Comparison of ENCODE assay signal across 8 cellular contexts in the genomic region with DNA sequence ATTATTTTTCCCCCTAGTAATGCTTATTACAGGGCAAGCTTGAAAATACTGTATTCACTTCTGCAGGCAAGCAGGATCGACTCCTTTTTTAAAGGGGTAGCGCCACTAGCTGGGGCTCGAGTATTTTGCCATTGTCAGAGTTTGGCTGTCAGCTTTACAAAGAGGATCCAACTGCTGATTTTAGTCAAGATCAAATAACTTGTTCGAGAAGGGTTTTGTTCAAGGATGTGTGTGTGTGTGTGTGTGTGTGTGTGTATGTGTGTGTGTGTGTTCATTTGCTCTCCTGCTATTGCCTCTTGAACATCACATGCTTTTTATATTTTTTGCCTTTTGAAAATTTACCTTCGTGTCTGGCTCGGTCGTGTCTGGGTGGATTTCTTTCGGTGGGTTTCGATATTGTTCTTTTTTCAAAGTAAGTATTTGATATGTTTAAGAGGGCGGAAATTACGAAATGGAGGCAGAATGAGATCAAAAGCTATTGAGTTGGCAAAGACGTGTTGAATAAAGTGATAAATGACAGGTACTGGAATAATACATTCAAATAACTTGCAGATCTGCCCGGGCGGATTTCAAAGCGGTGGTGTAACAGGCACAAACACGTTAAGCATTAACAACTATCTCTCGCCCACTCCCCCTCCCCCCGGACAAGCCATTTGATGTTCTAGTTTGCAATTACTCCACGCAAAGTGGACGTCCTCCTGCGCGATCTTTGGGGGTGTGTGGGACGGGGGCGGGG. TPM values are rescaled to one million over a fixed set of nuclear protein-coding genes. Genes with fewer than 3 reads are reported as not detected.
DNase-seq lines count a peak whose midpoint lies in the region; ATAC-seq, FAIRE-seq and TF ChIP-seq lines count a peak whose summit lies in the region.

No MANE protein-coding gene starts in this region.

- intact Hi-C loops in heart left ventricle (cut with DNase I) (loop anchor here in 9 of 10 donors (2.0 to 10.0 kb wide), 11 partner anchors 35 to 342 kb away; no protein-coding TSS in a partner anchor), pancreas (cut with DNase I) (no loop called here), uterus (cut with DNase I; ENCODE audit: low total_unique reads) (loop anchor here (10.0 kb wide), 1 partner anchor 122 kb away; no protein-coding TSS in a partner anchor)

- in situ Hi-C loops in SK-MEL-5 (cut with HindIII; ENCODE audit: low pct_unique_long_range_greater_than_20kb, low sequenced_read_pairs): no loop called here

- 0% methylated on average over 22 to 24 of the region's 24 CpGs for WGBS in heart left ventricle, 4 donors
- 0% methylated on average over 18 to 24 of the region's 24 CpGs for WGBS in pancreas, 2 donors

- TF ChIP-seq CTCF in heart left ventricle (IDR thresholded peaks at IDR 0.05) (peak in 5 of 12 donors; percentile 26 to 54 (median 44)), pancreas (IDR thresholded peaks at IDR 0.05) (no peak), uterus (IDR thresholded peaks at IDR 0.05) (peak; percentile 3 to 37 (median 17))

- no peak for FAIRE-seq in pancreas (lab: Jason Lieb, UNC)

- peak in 3 of 4 donors; percentile 35 to 63 (median 46) for ATAC-seq in heart left ventricle
- peak; percentile 21 to 52 (median 46) for ATAC-seq in pancreas

- H3K27ac ChIP-seq in heart left ventricle (peak overlapping the region; percentile 89 to 100 (median 94)), pancreas (peak overlapping the region; percentile 88 to 99 (median 93)), uterus (peak overlapping the region; percentile 98 to 100)

- no peaks in the 10 kb centered on the region for H3K27me3 ChIP-seq in heart left ventricle
- no peaks in the 10 kb centered on the region for H3K27me3 ChIP-seq in pancreas
- H3K27me3 ChIP-seq in uterus: no peaks in the 10 kb centered on the region

- H3K9me3 ChIP-seq in heart left ventricle (no peaks in the 10 kb centered on the region), pancreas (no peaks in the 10 kb centered on the region), uterus (no peaks in the 10 kb centered on the region)

- H3K4me1 ChIP-seq in heart left ventricle (peaks cover 0 to 49% (median 24%) of the 10 kb centered on the region in 12 donors), pancreas (peaks cover 18 to 34% (median 24%) of the 10 kb centered on the region in 3 donors), uterus (peaks cover 0 to 4% of the 10 kb centered on the region in 2 donors)

- DNase-seq in NCI-H1105 treated with DMSO at 0.1 percent for 48 hours (lab: John Stamatoyannopoulos, UW): peak; percentile 34
- no peak for DNase-seq in NCI-H1105 (lab: John Stamatoyannopoulos, UW)
- DNase-seq in HK-2 (ENCODE audit: unreplicated experiment): peak; percentile 62
- DNase-seq in SK-MEL-5 (ENCODE audit: low read depth, low spot score): peak; percentile 58
- peak; percentile 67 for DNase-seq in activated naive CD8-positive, alpha-beta T cell treated with anti-CD3 and anti-CD28 coated beads, Interleukin-2, amount 50 U/mL, for 16 hours (ENCODE audit: low read depth, low spot score)
- DNase-seq in heart left ventricle: peak in 3 of 5 donors; percentile 37 to 68 (median 57)
- peak in 3 of 6 donors; percentile 37 to 71 (median 60) for DNase-seq in pancreas
- DNase-seq in uterus: peak; percentile 50 to 72

- TF ChIP-seq POLR2A in heart left ventricle (IDR thresholded peaks at IDR 0.05) (no peak), uterus (IDR thresholded peaks at IDR 0.05) (peak in 1 of 2 donors; percentile 26)

- H3K36me3 ChIP-seq in heart left ventricle: no peaks in the 10 kb centered on the region
- H3K36me3 ChIP-seq in pancreas: no peaks in the 10 kb centered on the region
- no peaks in the 10 kb centered on the region for H3K36me3 ChIP-seq in uterus

- H3K4me3 ChIP-seq in heart left ventricle (peak overlapping the region; percentile 61 to 92 (median 82)), pancreas (peak overlapping the region; percentile 47 to 78 (median 70)), uterus (peak overlapping the region; percentile 75 to 83)

RNA-seq across cellular contexts. Expression of a gene that starts 1.1 kb away (rescaled TPM):
- total RNA-seq in SK-MEL-5 (2014; rRNA removed; shearing (Covaris generic)): 17.1 and 17.5 TPM in 2 replicates
- 5.1 and 7.4 TPM in 2 replicates for polyA plus RNA-seq in SK-MEL-5 (2015; cell fraction: cytosol; rRNA removed)
- 6.0 and 7.0 TPM in 2 replicates for polyA plus RNA-seq in SK-MEL-5 (2015; cell fraction: nucleus; rRNA removed)
- 10 to 100 TPM; 11.2 to 45.5 (median 29.9) TPM for total RNA-seq in heart left ventricle
- polyA plus RNA-seq in heart left ventricle: 10 to 100 TPM in 1 of 2 donors, 1 to 10 TPM in 1; 4.5 to 15.8 TPM
- total RNA-seq in pancreas: 10 to 100 TPM in 2 of 6 donors, 1 to 10 TPM in 4; 2.6 to 13.0 (median 6.8) TPM
- polyA plus RNA-seq in pancreas: 1 to 10 TPM; 2.6 to 3.9 TPM
- total RNA-seq in uterus: 10 to 100 TPM; 38.7 to 64.1 (median 56.6) TPM

Comparison
In these comparisons a context has a peak if more than half of its experiments do, and no peak if none do; other contexts are left out.
1. CTCF ChIP-seq: peak in uterus (4 of 4); none in pancreas (0 of 4).
2. intact Hi-C loops: an anchor here in heart left ventricle (2.0 to 10.0 kb wide) and uterus (10.0 kb wide); none called in pancreas.
3. Peak in every context shown above with its lines, with median percentiles within 50 percentile points of each other: H3K27ac ChIP-seq and H3K4me3 ChIP-seq.